In the genomic region with DNA sequence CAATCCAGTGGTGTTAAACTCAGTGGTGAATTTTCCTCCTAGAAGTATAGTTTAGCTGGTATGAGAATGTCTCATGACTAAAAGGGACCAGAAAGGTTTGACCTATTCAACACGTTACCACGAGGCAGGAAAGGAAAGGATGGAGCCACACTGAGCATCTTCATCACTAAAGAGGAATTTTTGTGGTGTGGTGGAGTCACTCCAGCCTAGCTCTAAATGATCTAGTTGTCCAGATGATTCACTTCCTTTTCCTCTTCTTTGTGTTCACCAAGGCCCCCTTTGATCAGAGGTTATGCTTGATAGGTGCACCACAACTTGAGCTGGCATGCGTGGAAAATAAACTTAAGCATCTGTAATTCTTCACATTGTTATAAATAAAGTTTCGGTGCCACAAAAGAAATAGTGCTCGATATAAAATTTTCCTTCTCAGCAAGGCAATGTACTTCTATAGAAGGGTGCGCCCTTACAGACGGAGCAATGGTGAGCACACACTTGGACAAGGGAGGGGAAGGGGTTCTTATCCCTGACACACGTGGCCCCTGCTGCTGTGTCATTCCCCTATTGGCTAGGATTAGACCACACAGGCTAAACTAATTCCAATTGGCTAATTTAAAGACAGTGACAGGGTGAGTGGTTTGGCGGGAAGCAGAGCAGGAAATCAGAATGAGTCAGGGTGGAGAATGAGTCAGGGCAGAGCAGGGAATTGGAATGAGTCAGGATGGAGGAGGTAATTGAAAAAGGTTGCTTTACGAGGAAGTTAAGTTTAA, we compare ENCODE assay signal across 10 cellular contexts.
DNase-seq lines count a peak whose midpoint lies in the region; ATAC-seq and TF ChIP-seq lines count a peak whose summit lies in the region.
"Had no signal": no experiment of that assay in that cellular context is flagged by ENCODE, and none has a peak within 500 bp of the region (broad histone marks: within the 10 kb centered on the region; RNA-seq: fewer than 3 reads in every experiment).

No MANE protein-coding gene starts in this region.

- no peak for TF ChIP-seq CTCF in AG10803 (conservative IDR thresholded peaks at IDR 0.05; ENCODE audit: low read length)

- peaks cover 5% of the 10 kb centered on the region for H3K27me3 Mint-ChIP-seq in activated CD4-positive, alpha-beta memory T cell treated with anti-CD3 and anti-CD28 coated beads, Interleukin-2, amount 10 ng/mL, durations not matched to agents 7 days and 5 days
- H3K27me3 Mint-ChIP-seq: dendritic cell treated with granulocyte-macrophage colony-stimulating factor and Interleukin-4, amounts not matched to agents 40 ng/mL and 50 ng/mL, for 4 days had no signal

- peaks cover 2% of the 10 kb centered on the region for H3K9me3 Mint-ChIP-seq in activated CD4-positive, alpha-beta memory T cell treated with anti-CD3 and anti-CD28 coated beads, Interleukin-2, amount 10 ng/mL, durations not matched to agents 7 days and 5 days
- H3K9me3 Mint-ChIP-seq: dendritic cell treated with granulocyte-macrophage colony-stimulating factor and Interleukin-4, amounts not matched to agents 40 ng/mL and 50 ng/mL, for 4 days had no signal

- H3K4me3 Mint-ChIP-seq in activated CD4-positive, alpha-beta memory T cell treated with anti-CD3 and anti-CD28 coated beads, Interleukin-2, amount 10 ng/mL, durations not matched to agents 7 days and 5 days = no peak overlapping the region
- H3K4me3 Mint-ChIP-seq: dendritic cell treated with granulocyte-macrophage colony-stimulating factor and Interleukin-4, amounts not matched to agents 40 ng/mL and 50 ng/mL, for 4 days; H9 had no signal

- no peak overlapping the region for H3K4me3 ChIP-seq in AG10803 (ENCODE audit: low read length)

- POLR2A ChIA-PET in activated CD4-positive, alpha-beta memory T cell treated with anti-CD3 and anti-CD28 coated beads, Interleukin-2, amount 10 ng/mL, durations not matched to agents 7 days and 5 days (lab: Charles Lee) = no interaction called here

- CTCF ChIA-PET in activated CD4-positive, alpha-beta memory T cell treated with anti-CD3 and anti-CD28 coated beads, Interleukin-2, amount 10 ng/mL, durations not matched to agents 7 days and 5 days (lab: Charles Lee) = no interaction called here

- H3K36me3 Mint-ChIP-seq in activated CD4-positive, alpha-beta memory T cell treated with anti-CD3 and anti-CD28 coated beads, Interleukin-2, amount 10 ng/mL, durations not matched to agents 7 days and 5 days (ENCODE audit: low read depth) = no peaks in the 10 kb centered on the region

- H3K27ac Mint-ChIP-seq in activated CD4-positive, alpha-beta memory T cell treated with anti-CD3 and anti-CD28 coated beads, Interleukin-2, amount 10 ng/mL, durations not matched to agents 7 days and 5 days = peak overlapping the region; percentile 13
- H3K27ac Mint-ChIP-seq: dendritic cell treated with granulocyte-macrophage colony-stimulating factor and Interleukin-4, amounts not matched to agents 40 ng/mL and 50 ng/mL, for 4 days had no signal

- peaks cover 13% of the 10 kb centered on the region for H3K4me1 Mint-ChIP-seq in activated CD4-positive, alpha-beta memory T cell treated with anti-CD3 and anti-CD28 coated beads, Interleukin-2, amount 10 ng/mL, durations not matched to agents 7 days and 5 days

- ATAC-seq in HG03469 (IDR thresholded peaks at IDR 0.05; ENCODE audit: unreplicated experiment) (no peak), left lobe of liver (no peak)

- DNase-seq in AG10803 (ENCODE audit: low read depth) (peak; percentile 95), HS-5 (ENCODE audit: low read depth) (peak; percentile 98), hepatic stellate cell (ENCODE audit: low spot score) (peak; percentile 40), NCI-H1694 (lab: John Stamatoyannopoulos, UW) (no peak), left lobe of liver (ENCODE audit: low spot score) (no peak), GM19238 (ENCODE audit: insufficient read length, low spot score) (no peak)
- no peak for DNase-seq in activated CD4-positive, alpha-beta memory T cell treated with anti-CD3 and anti-CD28 coated beads, Interleukin-2, amount 10 ng/mL, durations not matched to agents 7 days and 5 days
- DNase-seq: H9 had no signal

Comparison
In these comparisons a context has a peak if more than half of its experiments do, and no peak if none do; other contexts are left out.
1. DNase-seq: peak in AG10803 (single experiment), HS-5 (single experiment) and hepatic stellate cell (single experiment); none in activated CD4-positive, alpha-beta memory T cell treated with anti-CD3 and anti-CD28 coated beads, Interleukin-2, amount 10 ng/mL, durations not matched to agents 7 days and 5 days (single experiment), NCI-H1694 (single experiment), left lobe of liver (single experiment) and GM19238 (single experiment).